In genomic region chr5:32489791-32490581, GRCh38 we compare ENCODE assay signal across 8 cellular contexts. TPM values are rescaled to one million over a fixed set of nuclear protein-coding genes. Genes with fewer than 3 reads are reported as not detected.
DNase-seq lines count a peak whose midpoint lies in the region; ATAC-seq and TF ChIP-seq lines count a peak whose summit lies in the region.

No MANE protein-coding gene starts in this region.

- H3K4me3 ChIP-seq in left ventricle myocardium inferior (no peak overlapping the region), retinal pigment epithelial cell (ENCODE audit: low read length) (no peak overlapping the region)

- ATAC-seq in GM19351 (IDR thresholded peaks at IDR 0.05; ENCODE audit: unreplicated experiment) (peak; percentile 70), HG03159 (IDR thresholded peaks at IDR 0.05; ENCODE audit: unreplicated experiment) (no peak)

- intact Hi-C loops in left ventricle myocardium inferior (cut with micrococcal nuclease) = loop anchor here (2.0 to 5.0 kb wide), 2 partner anchors 102 to 123 kb away; no protein-coding TSS in a partner anchor

- peak; percentile 69 for DNase-seq in A172 (ENCODE audit: low spot score)
- DNase-seq in NCI-H1436 treated with DMSO at 0.1 percent for 48 hours (lab: John Stamatoyannopoulos, UW) = peak; percentile 73
- DNase-seq in T-helper 1 cell = peak; percentile 28 to 68 (median 59)
- DNase-seq in amniotic epithelial cell (ENCODE audit: low read depth) = peak; percentile 59
- peak; percentile 82 for DNase-seq in left ventricle myocardium inferior
- DNase-seq in retinal pigment epithelial cell (ENCODE audit: low read depth) = no peak

- TF ChIP-seq CTCF in left ventricle myocardium inferior (IDR thresholded peaks at IDR 0.05; ENCODE audit: borderline replicate concordance) (peak; percentile 85), retinal pigment epithelial cell (conservative IDR thresholded peaks at IDR 0.05; ENCODE audit: low read depth, low read length) (peak; percentile 71)

- peak overlapping the region; percentile 17 for H3K27ac ChIP-seq in left ventricle myocardium inferior (replicated peaks)

- H3K27me3 ChIP-seq in left ventricle myocardium inferior (ENCODE audit: low read depth) = no peaks in the 10 kb centered on the region

- peaks cover 9% of the 10 kb centered on the region for H3K4me1 ChIP-seq in left ventricle myocardium inferior

- H3K9me3 ChIP-seq in left ventricle myocardium inferior (replicated peaks) = no peaks in the 10 kb centered on the region

- H3K36me3 ChIP-seq in left ventricle myocardium inferior = no peaks in the 10 kb centered on the region

RNA-seq across cellular contexts. Expression of gene ZFR, which starts 45.4 kb away (rescaled TPM):
- total RNA-seq in A172 (2014; rRNA removed; shearing (Covaris generic)) = 86.8 and 104 TPM in 2 replicates
- 60.3 TPM for total RNA-seq in left ventricle myocardium inferior
